Comparison of ENCODE assay signal across 15 cellular contexts in genomic region chr13:111650626-111651025, GRCh38.
DNase-seq lines count a peak whose midpoint lies in the region; ATAC-seq and TF ChIP-seq lines count a peak whose summit lies in the region.
"Had no signal": no experiment of that assay in that cellular context is flagged by ENCODE, and none has a peak within 500 bp of the region (broad histone marks: within the 10 kb centered on the region; RNA-seq: fewer than 3 reads in every experiment).

No MANE protein-coding gene starts in this region.

- no peaks in the 10 kb centered on the region for H3K4me1 ChIP-seq in spleen
- H3K4me1 ChIP-seq in esophagus squamous epithelium = no peaks in the 10 kb centered on the region
- H3K4me1 ChIP-seq: A549, Caco-2, HAP-1 had no signal

- intact Hi-C loops in spleen (cut with DNase I; ENCODE audit: low total_unique reads) = no loop called here
- intact Hi-C loops in esophagus squamous epithelium (cut with DNase I) = no loop called here

- H3K36me3 ChIP-seq in spleen (no peaks in the 10 kb centered on the region), esophagus squamous epithelium (no peaks in the 10 kb centered on the region)
- H3K36me3 ChIP-seq: HAP-1 had no signal

- no peak overlapping the region for H3K27ac ChIP-seq in coronary artery
- H3K27ac ChIP-seq in spleen = no peak overlapping the region
- no peak overlapping the region for H3K27ac ChIP-seq in esophagus squamous epithelium
- H3K27ac ChIP-seq: 22Rv1, A549, C4-2B had no signal

- TF ChIP-seq POLR2A in spleen (IDR thresholded peaks at IDR 0.05) = no peak
- no peak for TF ChIP-seq POLR2A in esophagus squamous epithelium (IDR thresholded peaks at IDR 0.05)

- TF ChIP-seq CTCF in coronary artery (IDR thresholded peaks at IDR 0.05) (no peak), spleen (IDR thresholded peaks at IDR 0.05 in 8 of 11, conservative IDR thresholded peaks at IDR 0.05 in 3 of 11) (no peak), esophagus squamous epithelium (IDR thresholded peaks at IDR 0.05) (no peak)

- H3K9me3 ChIP-seq in spleen (no peaks in the 10 kb centered on the region), esophagus squamous epithelium (no peaks in the 10 kb centered on the region)
- H3K9me3 ChIP-seq: A549, Caco-2, HAP-1 had no signal

- 54 to 69% (median 61%) methylated on average over 4 of the region's 4 CpGs for WGBS in spleen, 5 donors
- 56 to 58% methylated on average over 4 of the region's 4 CpGs for WGBS in esophagus squamous epithelium, 2 donors

- DNase-seq in NCI-H748 (lab: John Stamatoyannopoulos, UW; ENCODE audit: unreplicated experiment) (peak; percentile 45), NCI-H748 treated with DMSO at 0.1 percent for 48 hours (lab: John Stamatoyannopoulos, UW) (no peak), coronary artery (ENCODE audit: low spot score) (peak; percentile 28), spleen (peak; percentile 41), NCI-H2081 treated with DMSO at 0.1 percent for 48 hours (lab: John Stamatoyannopoulos, UW) (no peak), esophagus squamous epithelium (lab: John Stamatoyannopoulos, UW) (no peak)
- DNase-seq: AML-193; Caco-2; CD4-positive, alpha-beta T cell; IMR-90 had no signal

- ATAC-seq in HG02623 (IDR thresholded peaks at IDR 0.05; ENCODE audit: unreplicated experiment) = no peak
- ATAC-seq: A549 had no signal

- H3K4me3 ChIP-seq in coronary artery (no peak overlapping the region), spleen (no peak overlapping the region), esophagus squamous epithelium (no peak overlapping the region)
- H3K4me3 ChIP-seq: A549, HAP-1 had no signal

- peaks cover 0 to 33% (median 5%) of the 10 kb centered on the region in 7 donors for H3K27me3 ChIP-seq in spleen (replicated peaks in 1 of 7)
- peaks cover 0 to 46% (median 0%) of the 10 kb centered on the region in 4 donors for H3K27me3 ChIP-seq in esophagus squamous epithelium

Comparison
In these comparisons a context has a peak if more than half of its experiments do, and no peak if none do; other contexts are left out.
1. DNase-seq: peak in NCI-H748 (single experiment), coronary artery (single experiment) and spleen (single experiment); none in NCI-H748 treated with DMSO at 0.1 percent for 48 hours (single experiment), NCI-H2081 treated with DMSO at 0.1 percent for 48 hours (single experiment) and esophagus squamous epithelium (single experiment).